Comparison of ENCODE assay signal across 1 cellular context in the genomic region with DNA sequence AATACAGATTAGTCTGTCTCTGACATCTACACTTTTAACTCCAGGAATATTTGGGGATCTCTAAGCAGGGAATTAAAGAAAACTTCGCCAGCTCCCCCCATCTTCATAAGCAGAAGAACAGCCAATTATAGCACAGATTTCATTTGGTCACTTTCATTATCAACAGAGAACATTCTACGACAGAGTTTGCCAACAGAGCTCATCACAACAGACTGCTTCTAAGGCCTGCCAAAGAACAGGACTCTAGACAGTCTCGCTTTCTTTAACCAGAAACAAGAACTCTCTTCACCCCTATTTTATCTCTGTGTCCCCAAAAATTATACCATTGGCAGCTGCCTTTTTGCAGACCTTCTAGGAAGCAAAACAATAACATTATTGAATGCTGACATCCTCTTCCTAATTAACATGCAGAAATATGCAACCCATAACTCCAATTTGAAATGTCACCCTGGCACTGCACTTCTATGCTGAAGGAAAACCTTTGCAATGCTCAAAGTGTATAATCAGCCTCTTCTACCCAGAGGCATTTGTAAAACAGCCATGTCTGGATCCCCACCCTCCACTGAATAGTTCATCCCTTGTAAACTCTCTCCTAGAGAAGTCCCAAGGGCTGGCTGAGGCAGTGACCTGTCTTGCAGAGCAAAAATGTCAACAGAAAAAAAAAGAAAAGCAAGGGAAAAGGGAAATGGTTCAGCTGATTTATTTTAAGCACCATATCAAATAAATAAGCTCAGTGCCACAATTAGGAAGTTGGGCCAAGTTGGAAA.
TF ChIP-seq lines count a peak whose summit lies in the region.

No MANE protein-coding gene starts in this region.

TF ChIP-seq in K562, 482 proteins besides CTCF, POLR2A, EP300 and RAD21:
- no peak for TF ChIP-seq ZBTB11 (CRISPR knock-in tag; IDR thresholded peaks at IDR 0.05)
- TF ChIP-seq ZFPM2 (CRISPR knock-in tag; IDR thresholded peaks at IDR 0.05) = no peak
- TF ChIP-seq ZNF347 (CRISPR knock-in tag; IDR thresholded peaks at IDR 0.05; ENCODE audit: low read depth) = no peak
- TF ChIP-seq, protein P1, sequence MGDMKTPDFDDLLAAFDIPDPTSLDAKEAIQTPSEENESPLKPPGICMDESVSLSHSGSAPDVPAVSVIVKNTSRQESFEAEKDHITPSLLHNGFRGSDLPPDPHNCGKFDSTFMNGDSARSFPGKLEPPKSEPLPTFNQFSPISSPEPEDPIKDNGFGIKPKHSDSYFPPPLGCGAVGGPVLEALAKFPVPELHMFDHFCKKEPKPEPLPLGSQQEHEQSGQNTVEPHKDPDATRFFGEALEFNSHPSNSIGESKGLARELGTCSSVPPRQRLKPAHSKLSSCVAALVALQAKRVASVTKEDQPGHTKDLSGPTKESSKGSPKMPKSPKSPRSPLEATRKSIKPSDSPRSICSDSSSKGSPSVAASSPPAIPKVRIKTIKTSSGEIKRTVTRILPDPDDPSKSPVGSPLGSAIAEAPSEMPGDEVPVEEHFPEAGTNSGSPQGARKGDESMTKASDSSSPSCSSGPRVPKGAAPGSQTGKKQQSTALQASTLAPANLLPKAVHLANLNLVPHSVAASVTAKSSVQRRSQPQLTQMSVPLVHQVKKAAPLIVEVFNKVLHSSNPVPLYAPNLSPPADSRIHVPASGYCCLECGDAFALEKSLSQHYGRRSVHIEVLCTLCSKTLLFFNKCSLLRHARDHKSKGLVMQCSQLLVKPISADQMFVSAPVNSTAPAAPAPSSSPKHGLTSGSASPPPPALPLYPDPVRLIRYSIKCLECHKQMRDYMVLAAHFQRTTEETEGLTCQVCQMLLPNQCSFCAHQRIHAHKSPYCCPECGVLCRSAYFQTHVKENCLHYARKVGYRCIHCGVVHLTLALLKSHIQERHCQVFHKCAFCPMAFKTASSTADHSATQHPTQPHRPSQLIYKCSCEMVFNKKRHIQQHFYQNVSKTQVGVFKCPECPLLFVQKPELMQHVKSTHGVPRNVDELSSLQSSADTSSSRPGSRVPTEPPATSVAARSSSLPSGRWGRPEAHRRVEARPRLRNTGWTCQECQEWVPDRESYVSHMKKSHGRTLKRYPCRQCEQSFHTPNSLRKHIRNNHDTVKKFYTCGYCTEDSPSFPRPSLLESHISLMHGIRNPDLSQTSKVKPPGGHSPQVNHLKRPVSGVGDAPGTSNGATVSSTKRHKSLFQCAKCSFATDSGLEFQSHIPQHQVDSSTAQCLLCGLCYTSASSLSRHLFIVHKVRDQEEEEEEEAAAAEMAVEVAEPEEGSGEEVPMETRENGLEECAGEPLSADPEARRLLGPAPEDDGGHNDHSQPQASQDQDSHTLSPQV (IDR thresholded peaks at IDR 0.05) = no peak
- no peak for TF ChIP-seq PTTG1 (tag; IDR thresholded peaks at IDR 0.05; ENCODE audit: low read depth)
- TF ChIP-seq VEZF1 (CRISPR knock-in tag; IDR thresholded peaks at IDR 0.05) = no peak
- TF ChIP-seq POLR2B (IDR thresholded peaks at IDR 0.05; ENCODE audit: low read depth, partially characterized antibody) = no peak
- TF ChIP-seq THRAP3 (IDR thresholded peaks at IDR 0.05; ENCODE audit: borderline replicate concordance) = no peak
- no peak for TF ChIP-seq STAG1 (CRISPR knock-in tag; IDR thresholded peaks at IDR 0.05; ENCODE audit: borderline replicate concordance)
- TF ChIP-seq, protein P2, sequence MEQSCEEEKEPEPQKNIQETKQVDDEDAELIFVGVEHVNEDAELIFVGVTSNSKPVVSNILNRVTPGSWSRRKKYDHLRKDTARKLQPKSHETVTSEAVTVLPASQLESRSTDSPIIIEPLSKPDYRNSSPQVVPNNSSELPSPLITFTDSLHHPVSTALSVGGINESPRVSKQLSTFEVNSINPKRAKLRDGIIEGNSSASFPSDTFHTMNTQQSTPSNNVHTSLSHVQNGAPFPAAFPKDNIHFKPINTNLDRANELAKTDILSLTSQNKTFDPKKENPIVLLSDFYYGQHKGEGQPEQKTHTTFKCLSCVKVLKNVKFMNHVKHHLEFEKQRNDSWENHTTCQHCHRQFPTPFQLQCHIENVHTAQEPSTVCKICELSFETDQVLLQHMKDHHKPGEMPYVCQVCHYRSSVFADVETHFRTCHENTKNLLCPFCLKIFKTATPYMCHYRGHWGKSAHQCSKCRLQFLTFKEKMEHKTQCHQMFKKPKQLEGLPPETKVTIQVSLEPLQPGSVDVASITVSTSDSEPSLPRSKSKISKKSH (CRISPR knock-in tag; IDR thresholded peaks at IDR 0.05) = no peak
- no peak for TF ChIP-seq TCF7 (IDR thresholded peaks at IDR 0.05; ENCODE audit: borderline replicate concordance)
- TF ChIP-seq RBBP5 (IDR thresholded peaks at IDR 0.05; ENCODE audit: borderline replicate concordance, insufficient read depth, low read length, poor library complexity, severe bottlenecking) = no peak
- TF ChIP-seq, protein P3, sequence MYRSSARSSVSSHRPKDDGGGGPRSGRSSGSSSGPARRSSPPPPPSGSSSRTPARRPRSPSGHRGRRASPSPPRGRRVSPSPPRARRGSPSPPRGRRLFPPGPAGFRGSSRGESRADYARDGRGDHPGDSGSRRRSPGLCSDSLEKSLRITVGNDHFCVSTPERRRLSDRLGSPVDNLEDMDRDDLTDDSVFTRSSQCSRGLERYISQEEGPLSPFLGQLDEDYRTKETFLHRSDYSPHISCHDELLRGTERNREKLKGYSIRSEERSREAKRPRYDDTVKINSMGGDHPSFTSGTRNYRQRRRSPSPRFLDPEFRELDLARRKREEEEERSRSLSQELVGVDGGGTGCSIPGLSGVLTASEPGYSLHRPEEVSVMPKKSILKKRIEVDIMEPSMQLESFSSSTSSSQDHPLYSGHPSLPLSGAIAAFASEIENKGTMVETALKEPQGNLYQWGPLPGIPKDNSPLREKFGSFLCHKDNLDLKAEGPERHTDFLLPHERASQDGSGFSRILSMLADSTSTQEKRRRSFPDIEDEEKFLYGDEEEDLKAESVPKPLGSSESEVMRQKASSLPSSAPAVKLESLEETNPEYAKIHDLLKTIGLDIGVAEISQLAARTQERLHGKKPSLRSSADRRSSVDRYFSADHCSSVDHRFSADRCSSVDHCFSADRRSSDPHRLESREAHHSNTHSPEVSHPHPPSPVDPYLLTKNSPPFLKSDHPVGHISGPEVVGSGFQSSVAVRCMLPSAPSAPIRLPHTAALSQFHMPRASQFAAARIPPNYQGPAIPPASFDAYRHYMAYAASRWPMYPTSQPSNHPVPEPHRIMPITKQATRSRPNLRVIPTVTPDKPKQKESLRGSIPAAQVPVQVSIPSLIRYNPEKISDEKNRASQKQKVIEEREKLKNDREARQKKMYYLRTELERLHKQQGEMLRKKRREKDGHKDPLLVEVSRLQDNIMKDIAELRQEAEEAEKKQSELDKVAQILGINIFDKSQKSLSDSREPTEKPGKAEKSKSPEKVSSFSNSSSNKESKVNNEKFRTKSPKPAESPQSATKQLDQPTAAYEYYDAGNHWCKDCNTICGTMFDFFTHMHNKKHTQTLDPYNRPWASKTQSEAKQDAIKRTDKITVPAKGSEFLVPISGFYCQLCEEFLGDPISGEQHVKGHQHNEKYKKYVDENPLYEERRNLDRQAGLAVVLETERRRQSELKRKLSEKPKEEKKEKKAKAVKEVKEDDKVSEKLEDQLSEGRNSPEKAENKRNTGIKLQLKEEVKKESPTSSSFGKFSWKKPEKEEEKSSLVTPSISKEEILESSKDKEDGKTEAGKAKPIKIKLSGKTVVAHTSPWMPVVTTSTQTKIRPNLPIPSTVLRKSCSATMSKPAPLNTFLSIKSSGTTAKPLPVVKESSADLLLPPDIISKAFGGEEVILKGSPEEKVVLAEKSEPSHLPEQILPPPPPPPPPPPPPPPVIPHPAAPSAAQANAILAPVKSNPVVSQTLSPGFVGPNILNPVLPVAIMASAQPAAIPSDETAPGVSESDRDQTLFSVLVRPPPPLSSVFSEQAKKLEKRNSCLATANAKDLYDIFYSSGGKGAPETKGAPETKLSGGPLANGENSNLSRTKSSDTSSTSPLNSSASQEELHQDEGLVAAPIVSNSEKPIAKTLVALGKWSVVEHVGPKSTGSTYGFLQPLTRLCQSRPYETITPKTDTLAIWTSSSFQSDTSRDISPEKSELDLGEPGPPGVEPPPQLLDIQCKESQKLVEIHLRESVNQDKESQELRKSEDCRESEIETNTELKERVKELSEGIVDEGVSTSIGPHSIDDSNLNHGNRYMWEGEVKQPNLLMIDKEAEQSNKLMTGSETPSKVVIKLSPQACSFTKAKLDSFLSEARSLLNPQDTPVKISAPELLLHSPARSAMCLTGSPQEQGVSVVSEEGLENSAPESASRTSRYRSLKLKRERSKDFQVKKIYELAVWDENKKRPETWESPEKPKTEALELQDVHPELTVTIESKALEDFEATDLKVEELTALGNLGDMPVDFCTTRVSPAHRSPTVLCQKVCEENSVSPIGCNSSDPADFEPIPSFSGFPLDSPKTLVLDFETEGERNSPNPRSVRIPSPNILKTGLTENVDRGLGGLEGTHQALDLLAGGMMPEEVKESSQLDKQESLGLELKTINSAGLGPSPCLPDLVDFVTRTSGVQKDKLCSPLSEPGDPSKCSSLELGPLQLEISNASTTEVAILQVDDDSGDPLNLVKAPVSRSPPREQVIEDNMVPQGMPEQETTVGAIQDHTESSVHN (IDR thresholded peaks at IDR 0.05; ENCODE audit: borderline replicate concordance in 1 of 2, low read depth in 1 of 2) = no peak
- no peak for TF ChIP-seq ZC3H11A (IDR thresholded peaks at IDR 0.05; ENCODE audit: low read depth, low read length)
TF ChIP-seq in K562: peak in this region for 0.
